In the genomic region with DNA sequence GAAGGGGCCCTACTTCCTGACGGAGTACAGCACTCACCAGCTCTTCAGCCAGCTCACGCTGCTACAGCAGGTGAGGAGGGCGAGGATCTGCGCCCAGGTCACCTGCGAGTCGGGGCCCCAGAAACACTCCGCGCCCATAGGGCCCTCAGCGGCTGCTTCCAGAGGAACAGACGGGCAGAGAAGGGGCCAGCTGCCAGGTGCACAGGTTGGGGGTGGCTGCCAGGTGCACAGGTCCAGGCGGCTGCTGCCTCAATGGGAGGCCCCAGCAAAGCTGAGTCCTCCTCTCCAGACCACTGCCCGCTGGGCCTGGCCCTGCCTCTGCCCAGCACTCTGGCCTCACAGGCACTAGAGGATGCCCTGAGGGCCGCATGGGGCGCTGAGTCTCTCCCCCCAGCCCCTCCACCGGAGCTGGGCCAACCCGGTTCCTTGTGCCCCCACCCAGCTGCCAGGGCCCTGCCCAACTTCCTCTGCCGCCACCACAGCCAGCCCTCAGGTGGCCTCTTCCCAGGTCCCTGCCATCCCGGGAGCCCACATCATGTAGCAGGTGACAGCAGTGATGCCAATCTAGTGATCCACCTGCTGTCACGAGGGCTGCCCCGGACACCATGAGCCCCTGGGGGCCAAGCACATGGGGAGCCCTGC, we compare ENCODE assay signal across 14 cellular contexts. TPM values are rescaled to one million over a fixed set of nuclear protein-coding genes. Genes with fewer than 3 reads are reported as not detected.
DNase-seq lines count a peak whose midpoint lies in the region; ATAC-seq and TF ChIP-seq lines count a peak whose summit lies in the region.
"Had no signal": no experiment of that assay in that cellular context is flagged by ENCODE, and none has a peak within 500 bp of the region (broad histone marks: within the 10 kb centered on the region; RNA-seq: fewer than 3 reads in every experiment).

No MANE protein-coding gene starts in this region.

- TF ChIP-seq CTCF in heart left ventricle (IDR thresholded peaks at IDR 0.05) (no peak), left lung (IDR thresholded peaks at IDR 0.05) (no peak)

- DNase-seq in heart left ventricle (peak in 3 of 5 donors; percentile 9 to 51 (median 22)), cardiac septum (ENCODE audit: low spot score) (no peak), RPMI8226 (peak; percentile 73), left lung (peak in 1 of 2 donors; percentile 73), mesenteric fat pad (ENCODE audit: low spot score) (no peak), NCI-H1436 (lab: John Stamatoyannopoulos, UW) (no peak)
- DNase-seq: COR-L47, DND-41, GF-D8 had no signal

- H3K4me1 ChIP-seq in heart left ventricle (no peaks in the 10 kb centered on the region), left lung (no peaks in the 10 kb centered on the region)
- H3K4me1 ChIP-seq: HAP-1 had no signal

- H3K27ac ChIP-seq in heart left ventricle (no peak overlapping the region), left lung (no peak overlapping the region)
- H3K27ac ChIP-seq: C4-2B had no signal

- H3K27me3 ChIP-seq in heart left ventricle (peaks cover 0 to 16% (median 0%) of the 10 kb centered on the region in 9 donors), left lung (peaks cover 0 to 35% of the 10 kb centered on the region in 2 donors)

- no peak for TF ChIP-seq POLR2A in heart left ventricle (IDR thresholded peaks at IDR 0.05)

- H3K36me3 ChIP-seq in heart left ventricle: no peaks in the 10 kb centered on the region
- no peaks in the 10 kb centered on the region for H3K36me3 ChIP-seq in left lung
- H3K36me3 ChIP-seq: HAP-1 had no signal

- ATAC-seq in heart left ventricle (no peak), left lung (peak; percentile 18), HG03159 (IDR thresholded peaks at IDR 0.05; ENCODE audit: unreplicated experiment) (no peak)

- WGBS in heart left ventricle, 4 donors: 86 to 90% (median 88%) methylated on average over 12 to 20 of the region's 20 CpGs

- H3K4me3 ChIP-seq in heart left ventricle (no peak overlapping the region), left lung (no peak overlapping the region)
- H3K4me3 ChIP-seq: HAP-1 had no signal

- H3K9me3 ChIP-seq in heart left ventricle (peaks cover 0 to 4% (median 0%) of the 10 kb centered on the region in 12 donors), left lung (no peaks in the 10 kb centered on the region)
- H3K9me3 ChIP-seq: HAP-1 had no signal

- intact Hi-C loops in heart left ventricle (cut with DNase I) (no loop called here), cardiac septum (cut with DNase I) (no loop called here), left lung (cut with DNase I) (no loop called here)

RNA-seq across cellular contexts. Expression of a gene that starts 17.0 kb away (rescaled TPM):
- total RNA-seq in heart left ventricle (not detected), cardiac septum (not detected), left lung (not detected), mesenteric fat pad (not detected)
- not detected for polyA plus RNA-seq in heart left ventricle
- total RNA-seq: CD4-positive, alpha-beta memory T cell had no signal
- polyA plus RNA-seq: CD4-positive, alpha-beta memory T cell had no signal

RNA-seq across cellular contexts. Expression of a gene that starts 24.7 kb away (rescaled TPM):
- total RNA-seq in heart left ventricle (1 to 10 TPM in 1 of 9 donors, under 1 TPM in 8; 0.29 to 2.3 (median 0.56) TPM), cardiac septum (0.40 TPM), left lung (1 to 10 TPM; 1.3 to 4.1 TPM), mesenteric fat pad (4.0 TPM)
- under 1 TPM; 0.58 to 0.99 TPM for polyA plus RNA-seq in heart left ventricle
- total RNA-seq: B cell; CD4-positive, alpha-beta memory T cell had no signal
- polyA plus RNA-seq: CD4-positive, alpha-beta memory T cell had no signal

RNA-seq across cellular contexts. Expression of a gene that starts 53.0 kb away (rescaled TPM):
- total RNA-seq in heart left ventricle (1 to 10 TPM in 1 of 9 donors, under 1 TPM in 6, not detected in 2; 0.05 to 2.9 (median 0.13) TPM), cardiac septum (0.05 TPM), left lung (10 to 100 TPM in 1 of 2 donors, 1 to 10 TPM in 1; 8.4 to 10.4 TPM), mesenteric fat pad (0.13 TPM)
- polyA plus RNA-seq in heart left ventricle: under 1 TPM in 1 of 2 donors, not detected in 1; 0.04 TPM

Comparison
In these comparisons a context has a peak if more than half of its experiments do, and no peak if none do; other contexts are left out.
1. DNase-seq: peak in heart left ventricle (3 of 5) and RPMI8226 (single experiment); none in cardiac septum (single experiment), mesenteric fat pad (single experiment) and NCI-H1436 (single experiment).